ENCODE assay signal across 8 cellular contexts in genomic region chr2:172106128-172106961, GRCh38. TPM values are rescaled to one million over a fixed set of nuclear protein-coding genes. Genes with fewer than 3 reads are reported as not detected.
DNase-seq lines count a peak whose midpoint lies in the region; ATAC-seq and TF ChIP-seq lines count a peak whose summit lies in the region.

No MANE protein-coding gene starts in this region.

- peaks cover 29% of the 10 kb centered on the region for H3K4me1 ChIP-seq in SJSA1 (replicated peaks)
- H3K4me1 ChIP-seq in mucosa of rectum (ENCODE audit: control insufficient read depth in 2 of 2, insufficient read depth in 2 of 2, low read length in 2 of 2), result peaks cover 17 to 30% of the 10 kb centered on the region in 2 donors
- H3K4me1 ChIP-seq in effector memory CD4-positive, alpha-beta T cell (ENCODE audit: control insufficient read depth, insufficient read depth, low read length, poor library complexity, severe bottlenecking), result peaks cover 45% of the 10 kb centered on the region
- peaks cover 7% of the 10 kb centered on the region for H3K4me1 ChIP-seq in prostate gland (replicated peaks)

- WGBS in prostate gland, result 4% methylated on average over 42 of the region's 43 CpGs

- H3K9me3 ChIP-seq in SJSA1 (replicated peaks) (no peaks in the 10 kb centered on the region), mucosa of rectum (ENCODE audit: control insufficient read depth in 2 of 2, low read length in 2 of 2) (no peaks in the 10 kb centered on the region), prostate gland (no peaks in the 10 kb centered on the region)
- H3K9me3 ChIP-seq in effector memory CD4-positive, alpha-beta T cell (ENCODE audit: control insufficient read depth, low read length), result no peaks in the 10 kb centered on the region

- H3K36me3 ChIP-seq in SJSA1 (no peaks in the 10 kb centered on the region), mucosa of rectum (ENCODE audit: control insufficient read depth in 2 of 2, insufficient read depth in 2 of 2, low read length in 2 of 2) (no peaks in the 10 kb centered on the region), prostate gland (no peaks in the 10 kb centered on the region)
- no peaks in the 10 kb centered on the region for H3K36me3 ChIP-seq in effector memory CD4-positive, alpha-beta T cell (ENCODE audit: control insufficient read depth, insufficient read depth, low read length)

- no peaks in the 10 kb centered on the region for H3K27me3 ChIP-seq in SJSA1 (replicated peaks)
- peaks cover 23 to 83% (median 75%) of the 10 kb centered on the region in 45 donors for H3K27me3 ChIP-seq in dorsolateral prefrontal cortex
- peaks cover 55 to 60% of the 10 kb centered on the region in 2 donors for H3K27me3 ChIP-seq in mucosa of rectum (ENCODE audit: control insufficient read depth in 2 of 2, insufficient read depth in 2 of 2, low read length in 2 of 2)
- peaks cover 69% of the 10 kb centered on the region for H3K27me3 ChIP-seq in effector memory CD4-positive, alpha-beta T cell (replicated peaks; ENCODE audit: control insufficient read depth, insufficient read depth, low read length, poor library complexity, severe bottlenecking)
- peaks cover 34% of the 10 kb centered on the region for H3K27me3 ChIP-seq in prostate gland (replicated peaks; ENCODE audit: insufficient read depth)

- H3K4me3 ChIP-seq in SJSA1, result peak overlapping the region; percentile 12; the same call in 1 of the 2 replicates
- H3K4me3 ChIP-seq in dorsolateral prefrontal cortex, result peak overlapping the region in 30 of 59 donors; percentile 8 to 40 (median 24)
- H3K4me3 ChIP-seq in mucosa of rectum (ENCODE audit: low read length in 2 of 2), result peak overlapping the region; percentile 8 to 48
- no peak overlapping the region for H3K4me3 ChIP-seq in effector memory CD4-positive, alpha-beta T cell (ENCODE audit: insufficient read depth, low read depth, low read length, poor library complexity, severe bottlenecking)
- no peak overlapping the region for H3K4me3 ChIP-seq in prostate gland

- no peak for TF ChIP-seq POLR2A in prostate gland (IDR thresholded peaks at IDR 0.05)

- peak overlapping the region in 1 of 2 donors; percentile 1 for H3K9ac ChIP-seq in mucosa of rectum (ENCODE audit: low read depth in 1 of 2, low read length in 2 of 2)

- DNase-seq in 8988T (peak; percentile 70), SJSA1 (ENCODE audit: low read depth in 1 of 2, low spot score in 2 of 2) (peak in 1 of 2 experiments; percentile 32), dorsolateral prefrontal cortex (no peak), prostate gland (ENCODE audit: low spot score) (no peak)
- no peak for DNase-seq in effector memory CD4-positive, alpha-beta T cell

- H3K27ac ChIP-seq in SJSA1 (no peak overlapping the region), dorsolateral prefrontal cortex (no peak overlapping the region), mucosa of rectum (ENCODE audit: low read depth in 2 of 2, low read length in 2 of 2) (no peak overlapping the region), prostate gland (no peak overlapping the region)
- no peak overlapping the region for H3K27ac ChIP-seq in effector memory CD4-positive, alpha-beta T cell (ENCODE audit: insufficient read depth, low read length, poor library complexity, severe bottlenecking)

- intact Hi-C loops in dorsolateral prefrontal cortex (cut with DNase I), result loop anchor here in 1 of 2 donors (10.0 kb wide), 1 partner anchor 532 kb away; no protein-coding TSS in a partner anchor
- intact Hi-C loops in prostate gland (cut with DNase I), result loop anchor here (10.0 kb wide), 1 partner anchor 532 kb away; no protein-coding TSS in a partner anchor

- ATAC-seq in HG02571 (IDR thresholded peaks at IDR 0.05; ENCODE audit: unreplicated experiment), result no peak

- TF ChIP-seq CTCF in GM12873 (IDR thresholded peaks at IDR 0.05; ENCODE audit: insufficient read depth, low read depth, low read length, missing control alignments) (peak; percentile 52), dorsolateral prefrontal cortex (IDR thresholded peaks at IDR 0.05 in 54 of 56, conservative IDR thresholded peaks at IDR 0.05 in 2 of 56; ENCODE audit: low read depth in 1 of 56, partially characterized antibody in 56 of 56) (peak in 33 of 56 donors; percentile 7 to 49 (median 22)), prostate gland (IDR thresholded peaks at IDR 0.05) (peak in 1 of 4 experiments; percentile 34)

RNA-seq across cellular contexts. Expression of gene DLX2, which starts 3.6 kb away (rescaled TPM):
- total RNA-seq in SJSA1 (2014; rRNA removed; shearing (Covaris generic)), result 0.92 TPM in 1 of 2 replicates, not detected in the other
- total RNA-seq in dorsolateral prefrontal cortex, result 1 to 10 TPM in 111 of 120 experiments, under 1 TPM in 9; 0.39 to 4.2 (median 1.8) TPM
- under 1 TPM in 1 of 2 donors, not detected in 1; 0.45 TPM for total RNA-seq in prostate gland

RNA-seq across cellular contexts. Expression of gene DLX1, which starts 21.0 kb away (rescaled TPM):
- 4.7 and 4.9 TPM in 2 replicates for total RNA-seq in SJSA1 (2014; rRNA removed; shearing (Covaris generic))
- total RNA-seq in dorsolateral prefrontal cortex (10 to 100 TPM in 53 of 120 experiments, 1 to 10 TPM in 67; 1.5 to 24.3 (median 9.6) TPM), prostate gland (1 to 10 TPM in 1 of 2 donors, not detected in 1; 1.3 TPM)

Comparison
In these comparisons a context has a peak if more than half of its experiments do, and no peak if none do; other contexts are left out.
1. H3K4me3 ChIP-seq: peak in SJSA1 (single experiment), dorsolateral prefrontal cortex (30 of 59) and mucosa of rectum (2 of 2); none in effector memory CD4-positive, alpha-beta T cell (single experiment) and prostate gland (0 of 2).